Comparison of ENCODE assay signal across 14 cellular contexts in genomic region chr9:26264709-26265601, GRCh38.
A peak's percentile ranks its signal among the peaks of the same experiment; 100 is the strongest.
DNase-seq lines count a peak whose midpoint lies in the region; ATAC-seq and TF ChIP-seq lines count a peak whose summit lies in the region.
"Had no signal": no experiment of that assay in that cellular context is flagged by ENCODE, and none has a peak within 500 bp of the region (broad histone marks: within the 10 kb centered on the region; RNA-seq: fewer than 3 reads in every experiment).

No MANE protein-coding gene starts in this region.

- no peaks in the 10 kb centered on the region for H3K36me3 Mint-ChIP-seq in endodermal cell (ENCODE audit: low read depth)

- peak; percentile 18 for DNase-seq in AG09319 (ENCODE audit: extremely low read depth, low read depth)
- DNase-seq in MG63, result peak; percentile 70
- peak; percentile 60 for DNase-seq in dedifferentiated amniotic fluid mesenchymal stem cell (ENCODE audit: extremely low spot score)
- no peak for DNase-seq in DMS153 (lab: John Stamatoyannopoulos, UW)
- DNase-seq in endodermal cell, result no peak
- DNase-seq: activated B cell treated with CpG ODN at 0.5 μM for 24 hours, activated T-cell treated with anti-CD3 and anti-CD28 coated beads for 4 hours, amygdala, NCI-H1436 treated with DMSO at 0.1 percent for 48 hours, uterus had no signal

- no peak overlapping the region for H3K4me3 Mint-ChIP-seq in endodermal cell
- H3K4me3 Mint-ChIP-seq: activated B cell treated with CpG ODN at 0.5 μM for 24 hours, nephron had no signal

- H3K27ac Mint-ChIP-seq in endodermal cell, result no peak overlapping the region
- H3K27ac Mint-ChIP-seq: activated B cell treated with CpG ODN at 0.5 μM for 24 hours, nephron had no signal

- no peaks in the 10 kb centered on the region for H3K27me3 Mint-ChIP-seq in endodermal cell (ENCODE audit: insufficient read depth)
- H3K27me3 Mint-ChIP-seq: activated B cell treated with CpG ODN at 0.5 μM for 24 hours had no signal

- H3K27me3 ChIP-seq in MG63 (no peaks in the 10 kb centered on the region), endodermal cell (ENCODE audit: control insufficient read depth, insufficient read depth, low read length, poor library complexity, severe bottlenecking) (no peaks in the 10 kb centered on the region)
- H3K27me3 ChIP-seq: uterus had no signal

- WGBS in mesodermal cell (ENCODE audit: insufficient coverage in 2 of 2), 2 experiments, result 50% methylated on average over 1 of the region's 1 CpG; no CpG with 5 or more reads in 1 of the 2 experiments
- WGBS in endodermal cell (ENCODE audit: insufficient coverage in 1 of 2, insufficient read length in 1 of 2), 2 experiments, result 73 to 80% methylated on average over 1 of the region's 1 CpG

- H3K9ac ChIP-seq in endodermal cell (ENCODE audit: extremely low read depth, low read length, poor library complexity, severe bottlenecking), result no peak overlapping the region

- H3K9me3 Mint-ChIP-seq in endodermal cell, result peaks cover 12% of the 10 kb centered on the region
- H3K9me3 Mint-ChIP-seq: activated B cell treated with CpG ODN at 0.5 μM for 24 hours, nephron had no signal

- H3K4me3 ChIP-seq in MG63 (no peak overlapping the region), mesodermal cell (ENCODE audit: extremely low read depth, insufficient read depth, low read length, poor library complexity, severe bottlenecking) (no peak overlapping the region), endodermal cell (ENCODE audit: low read length) (no peak overlapping the region)
- H3K4me3 ChIP-seq: uterus had no signal

- H3K36me3 ChIP-seq in MG63 (no peaks in the 10 kb centered on the region), mesodermal cell (ENCODE audit: control insufficient read depth, insufficient read depth, low read length) (no peaks in the 10 kb centered on the region), endodermal cell (ENCODE audit: control insufficient read depth, insufficient read depth, low read length) (no peaks in the 10 kb centered on the region)
- H3K36me3 ChIP-seq: uterus had no signal

- H3K27ac ChIP-seq in mesodermal cell (ENCODE audit: low read depth, low read length, severe bottlenecking), result peak overlapping the region; percentile 37
- H3K27ac ChIP-seq in endodermal cell (ENCODE audit: low read depth, low read length), result no peak overlapping the region
- H3K27ac ChIP-seq: uterus had no signal

- peaks cover 11% of the 10 kb centered on the region for H3K4me1 ChIP-seq in mesodermal cell (ENCODE audit: control insufficient read depth, insufficient read depth, low read length, poor library complexity, severe bottlenecking)
- H3K4me1 ChIP-seq in endodermal cell (ENCODE audit: control insufficient read depth, insufficient read depth, low read length), result no peaks in the 10 kb centered on the region
- H3K4me1 ChIP-seq: uterus had no signal

- no peak for TF ChIP-seq CTCF in AG09319 (IDR thresholded peaks at IDR 0.05; ENCODE audit: low read depth, low read length)
- no peak for TF ChIP-seq CTCF in endodermal cell (conservative IDR thresholded peaks at IDR 0.05)

- peaks cover 6% of the 10 kb centered on the region for H3K4me1 Mint-ChIP-seq in endodermal cell
- H3K4me1 Mint-ChIP-seq: activated B cell treated with CpG ODN at 0.5 μM for 24 hours had no signal

- no peaks in the 10 kb centered on the region for H3K9me3 ChIP-seq in MG63
- peaks cover 10% of the 10 kb centered on the region for H3K9me3 ChIP-seq in mesodermal cell (ENCODE audit: control insufficient read depth, low read length)
- H3K9me3 ChIP-seq in endodermal cell (ENCODE audit: control insufficient read depth, low read length), result peaks cover 14% of the 10 kb centered on the region
- H3K9me3 ChIP-seq: uterus had no signal

- ATAC-seq in HG03159 (IDR thresholded peaks at IDR 0.05; ENCODE audit: unreplicated experiment) (no peak), GM18519 (IDR thresholded peaks at IDR 0.05; ENCODE audit: low FRiP score, unreplicated experiment) (no peak)

Comparison
In these comparisons a context has a peak if more than half of its experiments do, and no peak if none do; other contexts are left out.
1. DNase-seq: peak in AG09319 (single experiment), MG63 (single experiment) and dedifferentiated amniotic fluid mesenchymal stem cell (single experiment); none in DMS153 (single experiment) and endodermal cell (single experiment).